8 cellular contexts compared by ENCODE assay signal in the genomic region with DNA sequence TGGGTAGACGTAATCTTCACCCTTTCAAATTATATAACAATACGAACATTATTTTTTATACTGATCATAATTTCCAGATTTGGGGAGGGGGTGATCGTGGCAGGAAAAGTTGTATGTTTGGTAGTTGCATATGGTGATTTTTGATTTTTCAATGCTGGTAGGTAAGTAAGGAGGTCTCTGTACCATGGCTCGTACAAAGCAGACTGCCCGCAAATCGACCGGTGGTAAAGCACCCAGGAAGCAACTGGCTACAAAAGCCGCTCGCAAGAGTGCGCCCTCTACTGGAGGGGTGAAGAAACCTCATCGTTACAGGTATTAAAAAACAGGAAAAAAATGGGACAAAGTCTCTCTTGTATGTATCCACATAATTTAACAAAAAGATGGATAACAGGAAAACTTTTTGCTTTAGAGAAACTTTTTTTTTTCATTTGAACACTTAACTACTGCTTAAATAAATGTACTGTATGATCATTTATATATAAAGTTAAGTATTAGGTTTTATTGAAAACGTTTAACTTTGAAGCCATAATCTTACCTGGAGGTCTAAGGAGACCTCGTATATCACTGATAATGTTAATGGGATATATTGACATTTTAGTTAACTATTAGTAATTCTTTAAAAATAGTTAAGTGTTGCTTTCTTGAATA. TPM values are rescaled to one million over a fixed set of nuclear protein-coding genes. Genes with fewer than 3 reads are reported as not detected.
A peak's percentile ranks its signal among the peaks of the same experiment; 100 is the strongest.
DNase-seq lines count a peak whose midpoint lies in the region; ATAC-seq, FAIRE-seq and TF ChIP-seq lines count a peak whose summit lies in the region.

No MANE protein-coding gene starts in this region.

- WGBS in A549 (ENCODE audit: missing lambda C conversion rate), result 2% methylated on average over 13 of the region's 13 CpGs
- WGBS in lower leg skin, 2 donors, result 0 to 1% methylated on average over 13 of the region's 13 CpGs

- DNase-seq in A549 (ENCODE audit: low read depth in 1 of 2, low spot score in 1 of 2) (peak in 1 of 2 experiments; percentile 26), brain microvascular endothelial cell (peak; percentile 20), lower leg skin (ENCODE audit: low spot score in 2 of 2) (no peak), tibial artery (no peak), germinal center (ENCODE audit: low spot score) (no peak)

- H3K27me3 ChIP-seq in OCI-LY1 (ENCODE audit: insufficient read depth, low read length) (no peaks in the 10 kb centered on the region), brain microvascular endothelial cell (replicated peaks) (no peaks in the 10 kb centered on the region), tibial artery (no peaks in the 10 kb centered on the region)

- peak overlapping the region; percentile 99 for H3K9ac ChIP-seq in ES-I3 (ENCODE audit: low read depth, low read length)
- H3K9ac ChIP-seq in OCI-LY1 (ENCODE audit: low read length), result peak overlapping the region; percentile 98

- no peaks in the 10 kb centered on the region for H3K9me3 ChIP-seq in A549
- no peaks in the 10 kb centered on the region for H3K9me3 ChIP-seq in ES-I3 (ENCODE audit: control insufficient read depth, insufficient read depth, low read length)
- no peaks in the 10 kb centered on the region for H3K9me3 ChIP-seq in OCI-LY1 (ENCODE audit: low read length)
- no peaks in the 10 kb centered on the region for H3K9me3 ChIP-seq in tibial artery

- H3K4me1 ChIP-seq in A549, result peaks cover 31% of the 10 kb centered on the region
- peaks cover 21% of the 10 kb centered on the region; the same call in 1 of the 2 replicates for H3K4me1 ChIP-seq in ES-I3 (ENCODE audit: insufficient read depth, low read length)
- H3K4me1 ChIP-seq in OCI-LY1 (ENCODE audit: insufficient read depth, low read length, severe bottlenecking), result peaks cover 37% of the 10 kb centered on the region
- H3K4me1 ChIP-seq in tibial artery, result peaks cover 2 to 57% (median 34%) of the 10 kb centered on the region in 4 donors

- TF ChIP-seq EP300 in A549 (IDR thresholded peaks at IDR 0.05), result no peak

- FAIRE-seq in A549 (lab: Jason Lieb, UNC), result no peak

- peaks cover 57% of the 10 kb centered on the region for H3K79me2 ChIP-seq in OCI-LY1 (ENCODE audit: insufficient read depth, low read length)

- no peaks in the 10 kb centered on the region for H3K9me2 ChIP-seq in OCI-LY1 (ENCODE audit: low read depth, low read length)

- intact Hi-C loops in lower leg skin (cut with DNase I; ENCODE audit: low total_unique reads) (loop anchor here (1.0 kb wide), 1 partner anchor 57 kb away; no protein-coding TSS in a partner anchor), tibial artery (cut with DNase I; ENCODE audit: low total_unique reads) (loop anchor here (2.0 to 10.0 kb wide), 3 partner anchors 57 to 121 kb away; a partner anchor contains a TSS)

- peak; percentile 66 for TF ChIP-seq CTCF in A549 (IDR thresholded peaks at IDR 0.05)
- TF ChIP-seq CTCF in OCI-LY1 (IDR thresholded peaks at IDR 0.05; ENCODE audit: low read length), result peak; percentile 55; the same call in 1 of the 2 replicates
- TF ChIP-seq CTCF in brain microvascular endothelial cell (IDR thresholded peaks at IDR 0.05; ENCODE audit: low read depth, low read length, missing control alignments), result peak; percentile 67
- peak in 1 of 3 donors; percentile 85 for TF ChIP-seq CTCF in lower leg skin (IDR thresholded peaks at IDR 0.05)
- peak; percentile 63 to 89 for TF ChIP-seq CTCF in tibial artery (IDR thresholded peaks at IDR 0.05)

- H2AFZ ChIP-seq in OCI-LY1 (ENCODE audit: low read length), result no peak overlapping the region

- peaks cover 16% of the 10 kb centered on the region for H4K20me1 ChIP-seq in OCI-LY1 (ENCODE audit: insufficient read depth, low read length)

- CTCF ChIA-PET in A549 (lab: Yijun Ruan, JAX), result interaction anchor here (0.6 to 4.0 kb wide), 46 partner anchors 9 to 589 kb away, joined by 3 to 80 read pairs (median 5); a partner anchor contains a TSS

- no peak for TF ChIP-seq POLR2A in A549 (IDR thresholded peaks at IDR 0.05; ENCODE audit: low read length)
- no peak for TF ChIP-seq POLR2A in lower leg skin (IDR thresholded peaks at IDR 0.05)

- H3K27ac ChIP-seq in A549 (peak overlapping the region; percentile 96 to 98), OCI-LY1 (ENCODE audit: low read depth, low read length, poor library complexity, severe bottlenecking) (peak overlapping the region; percentile 95), brain microvascular endothelial cell (peak overlapping the region; percentile 89), tibial artery (peak overlapping the region; percentile 96 to 99)

- in situ Hi-C loops in brain microvascular endothelial cell (cut with HindIII; ENCODE audit: low pct_ligation_motif_present, low sequenced_read_pairs), result no loop called here

- POLR2A ChIA-PET in A549 (lab: Yijun Ruan, JAX), result interaction anchor here (1.0 to 4.3 kb wide), 11 partner anchors 9 to 140 kb away, joined by 3 to 132 read pairs (median 12); a partner anchor contains a TSS

- TF ChIP-seq RAD21 in A549 (conservative IDR thresholded peaks at IDR 0.05 in 1 of 2, IDR thresholded peaks at IDR 0.05 in 1 of 2), result no peak

- H3K4me3 ChIP-seq in A549, result peak overlapping the region; percentile 76
- H3K4me3 ChIP-seq in OCI-LY1 (ENCODE audit: low read depth, low read length, poor library complexity, severe bottlenecking), result peak overlapping the region; percentile 93
- H3K4me3 ChIP-seq in brain microvascular endothelial cell (ENCODE audit: low read depth, low read length), result peak overlapping the region; percentile 85
- peak overlapping the region; percentile 88 for H3K4me3 ChIP-seq in lower leg skin (ENCODE audit: low read depth, poor library complexity, severe bottlenecking)
- H3K4me3 ChIP-seq in tibial artery, result peak overlapping the region; percentile 81 to 88

- H3K4me2 ChIP-seq in A549, result peak overlapping the region; percentile 83
- peak overlapping the region; percentile 79 for H3K4me2 ChIP-seq in OCI-LY1 (ENCODE audit: low read length)

- ATAC-seq in A549 (peak in 1 of 2 experiments; percentile 15; a peak in 2 of 6 replicates), HG02610 (IDR thresholded peaks at IDR 0.05; ENCODE audit: unreplicated experiment) (no peak)

- H3F3A ChIP-seq in OCI-LY1 (ENCODE audit: insufficient read depth, low read length), result no peaks in the 10 kb centered on the region

- H3K36me3 ChIP-seq in ES-I3 (ENCODE audit: insufficient read depth, low read length), result peaks cover 16% of the 10 kb centered on the region
- H3K36me3 ChIP-seq in OCI-LY1 (ENCODE audit: insufficient read depth, low read length), result peaks cover 57% of the 10 kb centered on the region
- H3K36me3 ChIP-seq in brain microvascular endothelial cell (replicated peaks), result peaks cover 12% of the 10 kb centered on the region
- peaks cover 24 to 38% (median 27%) of the 10 kb centered on the region in 3 donors for H3K36me3 ChIP-seq in tibial artery

TF ChIP-seq in A549, 52 proteins besides CTCF, POLR2A, EP300 and RAD21:
- TF ChIP-seq MAFK (IDR thresholded peaks at IDR 0.05; ENCODE audit: partially characterized antibody), result no peak
- TF ChIP-seq HEYL (CRISPR knock-in tag; IDR thresholded peaks at IDR 0.05), result peak; percentile 87; the same call in 1 of the 2 replicates
- TF ChIP-seq ZSCAN20 (CRISPR knock-in tag; IDR thresholded peaks at IDR 0.05), result peak; percentile 91; the same call in 1 of the 2 replicates
- TF ChIP-seq KDM1A (IDR thresholded peaks at IDR 0.05; ENCODE audit: low read depth), result peak; percentile 27; the same call in 1 of the 2 replicates
- TF ChIP-seq HOXB13 (CRISPR knock-in tag; IDR thresholded peaks at IDR 0.05; ENCODE audit: low read depth), result no peak
- TF ChIP-seq GATA3 (IDR thresholded peaks at IDR 0.05; ENCODE audit: borderline replicate concordance), result no peak
- 0 out of 2 replicates have a peak, but pooled peaks have one; percentile 59 for TF ChIP-seq EHF (CRISPR knock-in tag; IDR thresholded peaks at IDR 0.05)
- TF ChIP-seq, protein P1, sequence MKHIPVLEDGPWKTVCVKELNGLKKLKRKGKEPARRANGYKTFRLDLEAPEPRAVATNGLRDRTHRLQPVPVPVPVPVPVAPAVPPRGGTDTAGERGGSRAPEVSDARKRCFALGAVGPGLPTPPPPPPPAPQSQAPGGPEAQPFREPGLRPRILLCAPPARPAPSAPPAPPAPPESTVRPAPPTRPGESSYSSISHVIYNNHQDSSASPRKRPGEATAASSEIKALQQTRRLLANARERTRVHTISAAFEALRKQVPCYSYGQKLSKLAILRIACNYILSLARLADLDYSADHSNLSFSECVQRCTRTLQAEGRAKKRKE (CRISPR knock-in tag; IDR thresholded peaks at IDR 0.05; ENCODE audit: low read depth), result 0 out of 2 replicates have a peak, but pooled peaks have one; percentile 47
TF ChIP-seq in A549: peak in this region for 5.

RNA-seq across cellular contexts. Expression of a gene that starts 1.8 kb away (rescaled TPM):
- 366 and 457 TPM in 2 replicates for polyA plus RNA-seq in A549 (2011; rRNA removed)
- polyA plus RNA-seq in A549 (2012; cell fraction: cytosol; rRNA removed), result 369 and 462 TPM in 2 replicates
- polyA plus RNA-seq in A549 (2012; cell fraction: nucleus; rRNA removed), result 137 and 170 TPM in 2 replicates
- polyA plus RNA-seq in A549 (2017; fragmentation: RNase III; extraction: RNeasy Plus Mini Kit Qiagen cat#74134 plus additional on column Dnase treatment), result 451 to 534 TPM (median 530 TPM) in 3 replicates
- 54.3 and 60.0 TPM in 2 replicates for polyA minus RNA-seq in A549 (2011; rRNA and poly(A)+ RNA removed)
- total RNA-seq in lower leg skin, result 100 to 1,000 TPM; 304 to 569 (median 410) TPM
